1 cellular context compared by ENCODE assay signal in genomic region chr1:8136766-8137165, GRCh38.
TF ChIP-seq lines count a peak whose summit lies in the region.

No MANE protein-coding gene starts in this region.

TF ChIP-seq in GM23338, 12 proteins besides CTCF, POLR2A, EP300 and RAD21 (continued from another document):
- TF ChIP-seq REST (IDR thresholded peaks at IDR 0.05; ENCODE audit: unreplicated experiment) (no peak), EZH2phosphoT487 (IDR thresholded peaks at IDR 0.05; ENCODE audit: unreplicated experiment) (no peak), CREB1 (CRISPR knock-in tag; IDR thresholded peaks at IDR 0.05; ENCODE audit: low read depth) (no peak), NANOG (IDR thresholded peaks at IDR 0.05; ENCODE audit: borderline replicate concordance) (no peak), JUNB (IDR thresholded peaks at IDR 0.05; ENCODE audit: unreplicated experiment) (no peak), POLR2AphosphoS5 (IDR thresholded peaks at IDR 0.05; ENCODE audit: low read depth) (no peak), STAT1 (IDR thresholded peaks at IDR 0.05; ENCODE audit: unreplicated experiment) (no peak)
- TF ChIP-seq, protein P1, sequence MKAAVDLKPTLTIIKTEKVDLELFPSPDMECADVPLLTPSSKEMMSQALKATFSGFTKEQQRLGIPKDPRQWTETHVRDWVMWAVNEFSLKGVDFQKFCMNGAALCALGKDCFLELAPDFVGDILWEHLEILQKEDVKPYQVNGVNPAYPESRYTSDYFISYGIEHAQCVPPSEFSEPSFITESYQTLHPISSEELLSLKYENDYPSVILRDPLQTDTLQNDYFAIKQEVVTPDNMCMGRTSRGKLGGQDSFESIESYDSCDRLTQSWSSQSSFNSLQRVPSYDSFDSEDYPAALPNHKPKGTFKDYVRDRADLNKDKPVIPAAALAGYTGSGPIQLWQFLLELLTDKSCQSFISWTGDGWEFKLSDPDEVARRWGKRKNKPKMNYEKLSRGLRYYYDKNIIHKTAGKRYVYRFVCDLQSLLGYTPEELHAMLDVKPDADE (IDR thresholded peaks at IDR 0.05) = no peak
TF ChIP-seq in GM23338: peak in this region for 0.
